ENCODE assay signal across 22 cellular contexts in the genomic region with DNA sequence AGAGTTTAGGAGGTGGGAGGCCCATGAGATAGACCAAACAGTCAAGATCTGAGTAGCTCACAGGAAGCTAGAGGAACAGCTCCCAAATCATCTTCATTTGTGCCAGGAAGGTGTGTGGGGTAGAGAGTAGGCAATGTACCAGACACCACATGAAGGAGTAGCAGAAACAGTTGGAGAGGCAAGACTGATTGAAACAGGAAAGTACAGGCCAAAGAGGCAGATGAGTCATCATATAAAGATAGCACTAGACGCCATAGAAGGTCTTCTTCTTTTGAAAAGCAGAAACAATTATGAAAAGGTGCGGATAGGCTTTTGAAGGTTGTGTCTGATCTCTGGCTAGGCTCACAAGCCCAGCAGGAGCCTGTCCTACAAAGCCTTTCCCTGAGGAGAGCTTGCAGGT.
DNase-seq lines count a peak whose midpoint lies in the region; ATAC-seq and TF ChIP-seq lines count a peak whose summit lies in the region.
"Had no signal": no experiment of that assay in that cellular context is flagged by ENCODE, and none has a peak within 500 bp of the region (broad histone marks: within the 10 kb centered on the region; RNA-seq: fewer than 3 reads in every experiment).

No MANE protein-coding gene starts in this region.

- no peak overlapping the region for H2BK120ac ChIP-seq in mesenchymal stem cell (ENCODE audit: low read depth, low read length)

- WGBS in mesenchymal stem cell: 69% methylated on average over 2 of the region's 2 CpGs

- H3K23ac ChIP-seq in mesenchymal stem cell (ENCODE audit: low read length in 2 of 2): no peak overlapping the region

- H2BK15ac ChIP-seq in mesenchymal stem cell (ENCODE audit: low read depth, poor library complexity, severe bottlenecking): no peak overlapping the region

- H3K4me1 ChIP-seq in mesenchymal stem cell (ENCODE audit: control insufficient read depth, insufficient read depth, low read depth, low read length): no peaks in the 10 kb centered on the region
- H3K4me1 ChIP-seq: colonic mucosa had no signal

- DNase-seq in GM12865 (ENCODE audit: low read depth) (peak; percentile 21), LHCN-M2 (ENCODE audit: low read depth) (peak; percentile 13), OCI-M1 (lab: John Stamatoyannopoulos, UW) (peak; percentile 14), mesenchymal stem cell (peak; percentile 36), hypothalamus (lab: John Stamatoyannopoulos, UW) (no peak), NCI-H1092 treated with DMSO at 0.1 percent for 48 hours (lab: John Stamatoyannopoulos, UW) (no peak)
- no peak for DNase-seq in stimulated activated naive CD8-positive, alpha-beta T cell treated with anti-CD3 and anti-CD28 coated beads, Interleukin-15, Interleukin-2, amounts not matched to agents 100 U/mL and 50 U/mL, for 24 hours
- DNase-seq: activated CD4-positive, alpha-beta T cell treated with anti-CD3 and anti-CD28 coated beads, Interleukin-2, amount 50 U/mL, for 1 hour; activated CD8-positive, alpha-beta memory T cell treated with anti-CD3 and anti-CD28 coated beads, Interleukin-2, amount 50 U/mL, for 4 hours; activated naive CD8-positive, alpha-beta T cell treated with anti-CD3 and anti-CD28 coated beads, Interleukin-2, amount 50 U/mL, for 24 hours; CD4-positive, CD25-positive, alpha-beta regulatory T cell; colonic mucosa; effector memory CD8-positive, alpha-beta T cell; foreskin melanocyte; NCI-H1694 treated with DMSO at 0.1 percent for 48 hours; NCI-H748 treated with DMSO at 0.1 percent for 48 hours; stimulated activated CD4-positive, alpha-beta T cell treated with anti-CD3 and anti-CD28 coated beads, Interleukin-1b, Interleukin-23, amount 100 ng/mL, for 48 hours; T-helper 17 cell; WERI-Rb-1 had no signal

- H3K36me3 ChIP-seq in mesenchymal stem cell (ENCODE audit: control insufficient read depth in 1 of 2, insufficient read depth in 2 of 2, low read depth in 1 of 2, low read length in 2 of 2): no peaks in the 10 kb centered on the region
- H3K36me3 ChIP-seq: colonic mucosa, WERI-Rb-1 had no signal

- no peak overlapping the region for H3K27ac ChIP-seq in mesenchymal stem cell (ENCODE audit: low read length, poor library complexity, severe bottlenecking)
- H3K27ac ChIP-seq: colonic mucosa, skin epidermis, WERI-Rb-1 had no signal

- no peak for TF ChIP-seq CTCF in GM12865 (IDR thresholded peaks at IDR 0.05; ENCODE audit: insufficient read depth, low read depth, low read length, missing control alignments)

- no peak overlapping the region for H3K9ac ChIP-seq in mesenchymal stem cell (ENCODE audit: low read length)

- H4K8ac ChIP-seq in mesenchymal stem cell (ENCODE audit: low read length): no peak overlapping the region

- H3K4me3 ChIP-seq in GM12865 (ENCODE audit: low read depth, low read length) (no peak overlapping the region), mesenchymal stem cell (ENCODE audit: insufficient read depth in 1 of 2, low read depth in 1 of 2, low read length in 2 of 2) (no peak overlapping the region)
- H3K4me3 ChIP-seq: colonic mucosa, skin epidermis had no signal

- peaks cover 4 to 24% of the 10 kb centered on the region in 2 experiments for H3K27me3 ChIP-seq in mesenchymal stem cell (ENCODE audit: control insufficient read depth in 1 of 2, insufficient read depth in 1 of 2, low read length in 2 of 2)
- H3K27me3 ChIP-seq: colonic mucosa had no signal

- H2BK5ac ChIP-seq in mesenchymal stem cell (ENCODE audit: low read depth, low read length, poor library complexity, severe bottlenecking): no peak overlapping the region

- no peak overlapping the region for H3K4me2 ChIP-seq in mesenchymal stem cell (ENCODE audit: low read length, poor library complexity, severe bottlenecking)

- H3K18ac ChIP-seq in mesenchymal stem cell (ENCODE audit: low read depth in 1 of 2, low read length in 2 of 2): no peak overlapping the region

- ATAC-seq in stimulated activated naive CD8-positive, alpha-beta T cell treated with anti-CD3 and anti-CD28 coated beads, Interleukin-15, Interleukin-2, amounts not matched to agents 100 U/mL and 50 U/mL, for 24 hours: no peak
- ATAC-seq: activated naive CD8-positive, alpha-beta T cell treated with anti-CD3 and anti-CD28 coated beads, Interleukin-2, amount 50 U/mL, for 24 hours; effector memory CD8-positive, alpha-beta T cell; esophagus mucosa; Panc1; T-helper 17 cell had no signal

- no peak overlapping the region for H3K14ac ChIP-seq in mesenchymal stem cell (ENCODE audit: low read length in 2 of 2)

- H4K91ac ChIP-seq in mesenchymal stem cell (ENCODE audit: low read length): no peak overlapping the region

- H3K4ac ChIP-seq in mesenchymal stem cell (ENCODE audit: low read depth in 1 of 2, low read length in 2 of 2): no peak overlapping the region

- no peak overlapping the region for H2AK5ac ChIP-seq in mesenchymal stem cell (ENCODE audit: low read length, severe bottlenecking)

- no peak overlapping the region for H2AFZ ChIP-seq in mesenchymal stem cell (ENCODE audit: low read depth, low read length)

- no peak overlapping the region for H2BK12ac ChIP-seq in mesenchymal stem cell (ENCODE audit: low read length in 2 of 2)

- no peaks in the 10 kb centered on the region for H3K79me1 ChIP-seq in mesenchymal stem cell (replicated peaks; ENCODE audit: low read length, poor library complexity, severe bottlenecking)

- H3K9me3 ChIP-seq in mesenchymal stem cell (ENCODE audit: control insufficient read depth, low read length): no peaks in the 10 kb centered on the region
- H3K9me3 ChIP-seq: colonic mucosa had no signal

Comparison
In these comparisons a context has a peak if more than half of its experiments do, and no peak if none do; other contexts are left out.
1. DNase-seq: peak in GM12865 (single experiment), LHCN-M2 (single experiment), OCI-M1 (single experiment) and mesenchymal stem cell (single experiment); none in hypothalamus (0 of 51), NCI-H1092 treated with DMSO at 0.1 percent for 48 hours (single experiment) and stimulated activated naive CD8-positive, alpha-beta T cell treated with anti-CD3 and anti-CD28 coated beads, Interleukin-15, Interleukin-2, amounts not matched to agents 100 U/mL and 50 U/mL, for 24 hours (single experiment).